1 cellular context compared by ENCODE assay signal in the genomic region with DNA sequence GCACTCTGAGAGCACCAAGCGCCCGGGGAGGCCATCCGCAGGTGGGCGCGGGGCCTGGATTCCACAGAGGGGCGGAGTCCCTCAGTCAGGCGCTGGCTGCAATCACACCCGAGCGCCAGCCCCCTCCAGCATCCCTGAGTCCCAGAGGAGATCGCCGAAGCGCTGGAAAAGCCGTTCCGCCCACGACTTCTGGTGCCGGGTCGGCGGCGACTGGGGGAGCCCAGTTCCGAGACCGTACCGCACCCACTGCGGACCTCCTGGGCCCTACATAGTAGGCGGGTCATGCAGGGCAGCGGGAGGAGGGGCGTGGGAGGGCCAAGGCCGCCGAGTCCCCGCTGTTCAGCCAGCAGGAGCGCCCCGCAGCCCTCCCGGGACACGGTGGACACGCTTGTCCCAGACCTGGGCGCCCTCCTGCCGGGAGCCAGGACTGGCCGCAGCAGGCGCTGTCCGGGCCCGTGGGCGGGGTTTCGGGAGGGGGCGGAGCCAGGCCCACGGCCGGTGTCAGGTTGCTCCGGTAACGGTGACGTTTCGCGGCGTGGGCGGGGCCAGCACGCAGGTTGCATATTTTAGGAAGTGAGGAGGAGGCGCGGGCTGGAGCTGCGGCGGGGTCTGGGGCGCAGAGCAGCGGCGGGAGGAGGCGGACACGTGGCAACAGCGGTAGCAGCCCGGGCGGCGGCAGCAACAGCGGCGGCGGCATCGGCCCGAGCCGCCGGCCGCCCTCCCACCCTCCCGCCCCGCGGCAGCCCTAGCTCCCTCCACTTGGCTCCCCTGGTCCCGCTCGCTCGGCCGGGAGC.
A peak's percentile ranks its signal among the peaks of the same experiment; 100 is the strongest.
TF ChIP-seq lines count a peak whose summit lies in the region.

Gene ATP1A1 (plus strand): TSS at position 594 of the 794 bp plus-strand sequence. CDS start 268 bp downstream, outside the sequence.

TF ChIP-seq in GM12878, 131 proteins besides CTCF, POLR2A, EP300 and RAD21 (continued from another document):
- no peak for TF ChIP-seq ZBTB40 (IDR thresholded peaks at IDR 0.05; ENCODE audit: borderline replicate concordance)
- no peak for TF ChIP-seq ESRRA (IDR thresholded peaks at IDR 0.05; ENCODE audit: low read length)
- no peak for TF ChIP-seq TCF7 (IDR thresholded peaks at IDR 0.05; ENCODE audit: borderline replicate concordance)
- no peak for TF ChIP-seq RCOR1 (conservative IDR thresholded peaks at IDR 0.05; ENCODE audit: low read depth, low read length)
- 0 out of 2 replicates have a peak, but pooled peaks have one; percentile 34 for TF ChIP-seq JUND (IDR thresholded peaks at IDR 0.05; ENCODE audit: low read depth, low read length)
- TF ChIP-seq NR2F1 (conservative IDR thresholded peaks at IDR 0.05): peak; percentile 77; the same call in 1 of the 2 replicates
- TF ChIP-seq FOXM1 (IDR thresholded peaks at IDR 0.05; ENCODE audit: low read depth, low read length): no peak
- peak; percentile 80 for TF ChIP-seq LARP7 (IDR thresholded peaks at IDR 0.05)
- TF ChIP-seq CBFB (IDR thresholded peaks at IDR 0.05; ENCODE audit: low read depth): 0 out of 2 replicates have a peak, but pooled peaks have one; percentile 21
- no peak for TF ChIP-seq ZNF217 (IDR thresholded peaks at IDR 0.05)
- TF ChIP-seq ZZZ3 (IDR thresholded peaks at IDR 0.05; ENCODE audit: control insufficient read depth, insufficient read length, low read depth): no peak
- 0 out of 2 replicates have a peak, but pooled peaks have one; percentile 44 for TF ChIP-seq SMAD5 (IDR thresholded peaks at IDR 0.05; ENCODE audit: low read depth)
- peak; percentile 78 for TF ChIP-seq SP1 (IDR thresholded peaks at IDR 0.05; ENCODE audit: low read depth, low read length)
- peak in 1 of 2 experiments; percentile 89; a peak in 2 of 3 replicates for TF ChIP-seq EGR1 (IDR thresholded peaks at IDR 0.05; ENCODE audit: borderline replicate concordance in 1 of 2, low read depth in 2 of 2, low read length in 2 of 2)
- TF ChIP-seq, protein P1, sequence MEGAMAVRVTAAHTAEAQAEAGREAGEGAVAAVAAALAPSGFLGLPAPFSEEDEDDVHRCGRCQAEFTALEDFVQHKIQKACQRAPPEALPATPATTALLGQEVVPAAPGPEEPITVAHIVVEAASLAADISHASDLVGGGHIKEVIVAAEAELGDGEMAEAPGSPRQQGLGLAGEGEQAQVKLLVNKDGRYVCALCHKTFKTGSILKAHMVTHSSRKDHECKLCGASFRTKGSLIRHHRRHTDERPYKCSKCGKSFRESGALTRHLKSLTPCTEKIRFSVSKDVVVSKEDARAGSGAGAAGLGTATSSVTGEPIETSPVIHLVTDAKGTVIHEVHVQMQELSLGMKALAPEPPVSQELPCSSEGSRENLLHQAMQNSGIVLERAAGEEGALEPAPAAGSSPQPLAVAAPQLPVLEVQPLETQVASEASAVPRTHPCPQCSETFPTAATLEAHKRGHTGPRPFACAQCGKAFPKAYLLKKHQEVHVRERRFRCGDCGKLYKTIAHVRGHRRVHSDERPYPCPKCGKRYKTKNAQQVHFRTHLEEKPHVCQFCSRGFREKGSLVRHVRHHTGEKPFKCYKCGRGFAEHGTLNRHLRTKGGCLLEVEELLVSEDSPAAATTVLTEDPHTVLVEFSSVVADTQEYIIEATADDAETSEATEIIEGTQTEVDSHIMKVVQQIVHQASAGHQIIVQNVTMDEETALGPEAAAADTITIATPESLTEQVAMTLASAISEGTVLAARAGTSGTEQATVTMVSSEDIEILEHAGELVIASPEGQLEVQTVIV (IDR thresholded peaks at IDR 0.05; ENCODE audit: borderline replicate concordance, partially characterized antibody): no peak
- peak; percentile 93 for TF ChIP-seq CREB1 (IDR thresholded peaks at IDR 0.05; ENCODE audit: low read depth)
